Comparison of ENCODE assay signal across 2 cellular contexts in genomic region chr2:238140721-238141540, GRCh38.
TF ChIP-seq lines count a peak whose summit lies in the region.

No MANE protein-coding gene starts in this region.

TF ChIP-seq in HCT116, 20 proteins besides CTCF, POLR2A, EP300 and RAD21 (continued from another document):
- no peak for TF ChIP-seq SIN3A (IDR thresholded peaks at IDR 0.05; ENCODE audit: low read depth)
- TF ChIP-seq, protein P1, sequence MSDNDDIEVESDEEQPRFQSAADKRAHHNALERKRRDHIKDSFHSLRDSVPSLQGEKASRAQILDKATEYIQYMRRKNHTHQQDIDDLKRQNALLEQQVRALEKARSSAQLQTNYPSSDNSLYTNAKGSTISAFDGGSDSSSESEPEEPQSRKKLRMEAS (IDR thresholded peaks at IDR 0.05): no peak
- TF ChIP-seq POLR2AphosphoS5 (IDR thresholded peaks at IDR 0.05; ENCODE audit: low read depth, low read length): no peak
- no peak for TF ChIP-seq JUND (IDR thresholded peaks at IDR 0.05)
- no peak for TF ChIP-seq TCF7L2 (IDR thresholded peaks at IDR 0.05; ENCODE audit: borderline replicate concordance, extremely low read depth, insufficient read depth, insufficient read length)

TF ChIP-seq in WTC11, 78 proteins besides CTCF, POLR2A, EP300 and RAD21:
- TF ChIP-seq, protein P2, sequence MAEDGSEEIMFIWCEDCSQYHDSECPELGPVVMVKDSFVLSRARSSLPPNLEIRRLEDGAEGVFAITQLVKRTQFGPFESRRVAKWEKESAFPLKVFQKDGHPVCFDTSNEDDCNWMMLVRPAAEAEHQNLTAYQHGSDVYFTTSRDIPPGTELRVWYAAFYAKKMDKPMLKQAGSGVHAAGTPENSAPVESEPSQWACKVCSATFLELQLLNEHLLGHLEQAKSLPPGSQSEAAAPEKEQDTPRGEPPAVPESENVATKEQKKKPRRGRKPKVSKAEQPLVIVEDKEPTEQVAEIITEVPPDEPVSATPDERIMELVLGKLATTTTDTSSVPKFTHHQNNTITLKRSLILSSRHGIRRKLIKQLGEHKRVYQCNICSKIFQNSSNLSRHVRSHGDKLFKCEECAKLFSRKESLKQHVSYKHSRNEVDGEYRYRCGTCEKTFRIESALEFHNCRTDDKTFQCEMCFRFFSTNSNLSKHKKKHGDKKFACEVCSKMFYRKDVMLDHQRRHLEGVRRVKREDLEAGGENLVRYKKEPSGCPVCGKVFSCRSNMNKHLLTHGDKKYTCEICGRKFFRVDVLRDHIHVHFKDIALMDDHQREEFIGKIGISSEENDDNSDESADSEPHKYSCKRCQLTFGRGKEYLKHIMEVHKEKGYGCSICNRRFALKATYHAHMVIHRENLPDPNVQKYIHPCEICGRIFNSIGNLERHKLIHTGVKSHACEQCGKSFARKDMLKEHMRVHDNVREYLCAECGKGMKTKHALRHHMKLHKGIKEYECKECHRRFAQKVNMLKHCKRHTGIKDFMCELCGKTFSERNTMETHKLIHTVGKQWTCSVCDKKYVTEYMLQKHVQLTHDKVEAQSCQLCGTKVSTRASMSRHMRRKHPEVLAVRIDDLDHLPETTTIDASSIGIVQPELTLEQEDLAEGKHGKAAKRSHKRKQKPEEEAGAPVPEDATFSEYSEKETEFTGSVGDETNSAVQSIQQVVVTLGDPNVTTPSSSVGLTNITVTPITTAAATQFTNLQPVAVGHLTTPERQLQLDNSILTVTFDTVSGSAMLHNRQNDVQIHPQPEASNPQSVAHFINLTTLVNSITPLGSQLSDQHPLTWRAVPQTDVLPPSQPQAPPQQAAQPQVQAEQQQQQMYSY (CRISPR knock-in tag; IDR thresholded peaks at IDR 0.05): no peak
- TF ChIP-seq TEAD1 (CRISPR knock-in tag; IDR thresholded peaks at IDR 0.05): no peak
- TF ChIP-seq, protein P3, sequence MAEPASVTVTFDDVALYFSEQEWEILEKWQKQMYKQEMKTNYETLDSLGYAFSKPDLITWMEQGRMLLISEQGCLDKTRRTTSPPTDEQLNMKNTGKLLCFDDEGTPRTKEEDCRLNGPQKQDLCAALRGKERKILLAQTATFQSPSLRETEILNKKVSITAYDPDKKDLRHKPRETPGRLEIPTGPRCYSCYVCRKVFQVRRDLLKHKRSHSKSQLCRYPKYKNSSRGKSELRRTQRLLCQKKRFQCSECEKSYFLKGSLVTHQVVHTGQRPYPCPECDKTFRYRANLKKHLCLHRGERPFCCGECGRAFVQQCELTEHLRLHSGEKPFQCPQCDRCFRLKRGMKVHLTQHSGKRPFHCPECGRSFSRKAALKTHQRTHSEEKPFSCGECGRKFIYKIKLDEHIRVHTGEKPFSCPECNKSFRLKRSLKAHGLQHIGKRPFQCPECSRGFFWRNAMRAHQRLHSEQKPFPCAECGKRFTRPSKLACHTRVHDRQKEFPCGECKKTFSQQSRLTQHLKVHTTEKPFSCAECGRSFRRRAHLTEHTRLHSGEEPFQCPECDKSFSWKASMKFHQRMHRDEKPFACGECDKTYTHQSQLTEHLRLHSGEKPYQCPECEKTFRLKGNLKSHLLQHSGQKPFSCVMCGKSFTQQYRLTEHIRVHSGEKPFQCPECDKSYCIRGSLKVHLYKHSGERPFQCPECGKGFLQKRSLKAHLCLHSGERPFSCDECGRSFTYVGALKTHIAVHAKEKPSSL (CRISPR knock-in tag; conservative IDR thresholded peaks at IDR 0.05): no peak
- peak; percentile 60; the same call in 1 of the 2 replicates for TF ChIP-seq RELA (CRISPR knock-in tag; IDR thresholded peaks at IDR 0.05; ENCODE audit: borderline replicate concordance)
- TF ChIP-seq E2F4 (CRISPR knock-in tag; IDR thresholded peaks at IDR 0.05; ENCODE audit: borderline replicate concordance, low read depth): no peak
